Comparison of ENCODE assay signal across 17 cellular contexts in genomic region chr3:85780806-85781205, GRCh38.
DNase-seq lines count a peak whose midpoint lies in the region; TF ChIP-seq lines count a peak whose summit lies in the region.
"Had no signal": no experiment of that assay in that cellular context is flagged by ENCODE, and none has a peak within 500 bp of the region (broad histone marks: within the 10 kb centered on the region; RNA-seq: fewer than 3 reads in every experiment).

No MANE protein-coding gene starts in this region.

- H3K4me1 ChIP-seq in breast epithelium: no peaks in the 10 kb centered on the region

- no peak overlapping the region for H3K4me3 ChIP-seq in breast epithelium
- H3K4me3 ChIP-seq: BLaER1 treated with 17β-estradiol and CSF1 and Interleukin-3, amounts not matched to agents 10 nM and 100 nM had no signal

- H3K27me3 ChIP-seq in breast epithelium: no peaks in the 10 kb centered on the region
- H3K27me3 ChIP-seq: BLaER1 treated with 17β-estradiol and CSF1 and Interleukin-3, amounts not matched to agents 10 nM and 100 nM had no signal

- intact Hi-C loops in breast epithelium (cut with DNase I; ENCODE audit: low total_unique reads): no loop called here

- no peaks in the 10 kb centered on the region for H3K9me3 ChIP-seq in breast epithelium
- H3K9me3 ChIP-seq: BLaER1 treated with 17β-estradiol and CSF1 and Interleukin-3, amounts not matched to agents 10 nM and 100 nM had no signal

- no peaks in the 10 kb centered on the region for H3K36me3 ChIP-seq in breast epithelium
- H3K36me3 ChIP-seq: BLaER1 treated with 17β-estradiol and CSF1 and Interleukin-3, amounts not matched to agents 10 nM and 100 nM had no signal

- no peak for TF ChIP-seq CTCF in breast epithelium (IDR thresholded peaks at IDR 0.05)

- no peak for TF ChIP-seq POLR2A in breast epithelium (IDR thresholded peaks at IDR 0.05)

- peak; percentile 7 to 30 for DNase-seq in NCI-H446 (lab: John Stamatoyannopoulos, UW)
- DNase-seq in NCI-H446 treated with DMSO at 0.1 percent for 48 hours (lab: John Stamatoyannopoulos, UW): no peak
- peak; percentile 68 for DNase-seq in NCI-H2171 (lab: John Stamatoyannopoulos, UW)
- DNase-seq in NCI-H69 (lab: John Stamatoyannopoulos, UW): peak; percentile 21
- peak; percentile 21 for DNase-seq in cerebellum (ENCODE audit: low spot score)
- no peak for DNase-seq in breast epithelium (ENCODE audit: low spot score in 2 of 2)
- no peak for DNase-seq in NCI-H1436 (lab: John Stamatoyannopoulos, UW)
- no peak for DNase-seq in SW 1271 (lab: John Stamatoyannopoulos, UW)
- DNase-seq: 8988T; Calu3; CD8-positive, alpha-beta T cell; GDM1; GOT3; H7; HFFc6 had no signal

- no peak overlapping the region for H3K27ac ChIP-seq in breast epithelium
- H3K27ac ChIP-seq: BLaER1 treated with 17β-estradiol and CSF1 and Interleukin-3, amounts not matched to agents 10 nM and 100 nM; HL-60 had no signal

Comparison
In these comparisons a context has a peak if more than half of its experiments do, and no peak if none do; other contexts are left out.
1. DNase-seq: peak in NCI-H446 (2 of 2), NCI-H2171 (single experiment), NCI-H69 (single experiment) and cerebellum (single experiment); none in NCI-H446 treated with DMSO at 0.1 percent for 48 hours (single experiment), breast epithelium (0 of 2), NCI-H1436 (single experiment) and SW 1271 (0 of 2).